Comparison of ENCODE assay signal across 1 cellular context in the genomic region with DNA sequence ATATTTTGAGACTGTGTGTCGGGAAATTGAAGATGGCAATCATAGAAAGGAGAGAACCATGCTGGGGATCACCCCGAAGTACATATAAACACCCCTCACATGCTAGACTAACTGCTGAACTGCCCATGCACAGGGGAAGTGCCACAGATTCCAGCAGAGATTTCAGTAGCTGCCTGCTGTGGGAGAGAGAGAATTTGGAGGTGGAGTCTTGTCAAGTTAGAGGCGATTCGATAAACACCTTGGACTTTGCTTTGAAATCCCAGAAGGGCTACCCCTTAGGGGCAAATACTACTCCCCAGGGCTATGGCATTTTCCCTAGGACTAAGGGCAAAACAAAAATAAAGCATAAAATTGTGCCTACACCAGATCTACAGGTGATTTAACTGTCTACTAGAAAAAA.
TF ChIP-seq lines count a peak whose summit lies in the region.

No MANE protein-coding gene starts in this region.

TF ChIP-seq in IMR-90, 13 proteins besides CTCF, POLR2A, EP300 and RAD21 (continued from another document):
- TF ChIP-seq USF2 (IDR thresholded peaks at IDR 0.05; ENCODE audit: low read depth, low read length): no peak
- no peak for TF ChIP-seq SMC3 (IDR thresholded peaks at IDR 0.05; ENCODE audit: low read depth, low read length)
- TF ChIP-seq FOS (IDR thresholded peaks at IDR 0.05; ENCODE audit: low read depth, low read length): no peak
- no peak for TF ChIP-seq CHD1 (IDR thresholded peaks at IDR 0.05; ENCODE audit: low read depth, low read length)
- TF ChIP-seq NFE2L2 (IDR thresholded peaks at IDR 0.05; ENCODE audit: low read depth, low read length): no peak
- no peak for TF ChIP-seq MXI1 (IDR thresholded peaks at IDR 0.05; ENCODE audit: borderline replicate concordance, low read depth, low read length)
- TF ChIP-seq MAZ (IDR thresholded peaks at IDR 0.05; ENCODE audit: borderline replicate concordance, low read depth, low read length): no peak
- no peak for TF ChIP-seq RFX5 (IDR thresholded peaks at IDR 0.05; ENCODE audit: low read depth, low read length)
- no peak for TF ChIP-seq BHLHE40 (IDR thresholded peaks at IDR 0.05; ENCODE audit: low read depth, low read length)
- no peak for TF ChIP-seq MAFK (IDR thresholded peaks at IDR 0.05; ENCODE audit: low read depth, low read length)
- TF ChIP-seq ELK1 (IDR thresholded peaks at IDR 0.05; ENCODE audit: borderline replicate concordance, low read depth, low read length): no peak
- no peak for TF ChIP-seq CEBPB (IDR thresholded peaks at IDR 0.05; ENCODE audit: low read depth, low read length)
TF ChIP-seq in IMR-90: peak in this region for 0.
